1 cellular context compared by ENCODE assay signal in genomic region chr6:116060572-116061283, GRCh38.
TF ChIP-seq lines count a peak whose summit lies in the region.

FRK (minus strand) TSS chr6:116060891; CDS start chr6:116060311, 580 bp downstream.

TF ChIP-seq in HepG2, 621 proteins besides CTCF, POLR2A, EP300 and RAD21 (continued from another document and continues in another):
- no peak for TF ChIP-seq ZNF800 (CRISPR knock-in tag; IDR thresholded peaks at IDR 0.05)
- no peak for TF ChIP-seq ZBTB2 (CRISPR knock-in tag; IDR thresholded peaks at IDR 0.05; ENCODE audit: low read depth)
- TF ChIP-seq CCAR2 (optimal IDR thresholded peaks at IDR 0.05; ENCODE audit: low read depth, low read length) = peak; percentile 78
- no peak for TF ChIP-seq ZNF530 (CRISPR knock-in tag; IDR thresholded peaks at IDR 0.05; ENCODE audit: low read depth)
- no peak for TF ChIP-seq GABPA (IDR thresholded peaks at IDR 0.05; ENCODE audit: low read depth, low read length)
- peak; percentile 9; the same call in 1 of the 2 replicates for TF ChIP-seq GABPA (CRISPR knock-in tag; IDR thresholded peaks at IDR 0.05; ENCODE audit: low read depth)
- 0 out of 2 replicates have a peak, but pooled peaks have one; percentile 28 for TF ChIP-seq TBX2 (CRISPR knock-in tag; IDR thresholded peaks at IDR 0.05; ENCODE audit: borderline replicate concordance)
- no peak for TF ChIP-seq RFX5 (IDR thresholded peaks at IDR 0.05; ENCODE audit: low read depth, low read length)
- TF ChIP-seq ZNF263 (CRISPR knock-in tag; IDR thresholded peaks at IDR 0.05) = no peak
- TF ChIP-seq SMARCE1 (IDR thresholded peaks at IDR 0.05; ENCODE audit: borderline replicate concordance) = no peak
- peak; percentile 19; the same call in 1 of the 2 replicates for TF ChIP-seq AHDC1 (CRISPR knock-in tag; IDR thresholded peaks at IDR 0.05; ENCODE audit: borderline replicate concordance)
- no peak for TF ChIP-seq NCOA1 (CRISPR knock-in tag; IDR thresholded peaks at IDR 0.05)
- peak; percentile 56 for TF ChIP-seq PHF21A (CRISPR knock-in tag; IDR thresholded peaks at IDR 0.05)
- TF ChIP-seq U2AF1 (optimal IDR thresholded peaks at IDR 0.05; ENCODE audit: low read depth, low read length) = no peak
- no peak for TF ChIP-seq HNRNPLL (IDR thresholded peaks at IDR 0.05; ENCODE audit: low read depth, low read length, poor library complexity, severe bottlenecking)
- TF ChIP-seq ZNF12 (CRISPR knock-in tag; IDR thresholded peaks at IDR 0.05) = peak; percentile 29; the same call in 1 of the 2 replicates
- TF ChIP-seq MLXIP (CRISPR knock-in tag; IDR thresholded peaks at IDR 0.05; ENCODE audit: borderline replicate concordance) = no peak
- TF ChIP-seq PHF20 (CRISPR knock-in tag; IDR thresholded peaks at IDR 0.05) = no peak
- TF ChIP-seq ZNF232 (CRISPR knock-in tag; IDR thresholded peaks at IDR 0.05; ENCODE audit: borderline replicate concordance) = no peak
- peak; percentile 34; the same call in 1 of the 2 replicates for TF ChIP-seq ZFP91 (CRISPR knock-in tag; IDR thresholded peaks at IDR 0.05; ENCODE audit: borderline replicate concordance)
- peak; percentile 44; the same call in 1 of the 2 replicates for TF ChIP-seq HDAC1 (CRISPR knock-in tag; IDR thresholded peaks at IDR 0.05)
- peak; percentile 54 for TF ChIP-seq TEAD3 (CRISPR knock-in tag; optimal IDR thresholded peaks at IDR 0.05; ENCODE audit: borderline replicate concordance)
- TF ChIP-seq HOMEZ (CRISPR knock-in tag; IDR thresholded peaks at IDR 0.05; ENCODE audit: low read depth) = no peak
- no peak for TF ChIP-seq GRHL1 (CRISPR knock-in tag; conservative IDR thresholded peaks at IDR 0.05)
- peak; percentile 70; the same call in 1 of the 2 replicates for TF ChIP-seq ETV5 (CRISPR knock-in tag; IDR thresholded peaks at IDR 0.05; ENCODE audit: borderline replicate concordance)
- no peak for TF ChIP-seq XBP1 (CRISPR knock-in tag; IDR thresholded peaks at IDR 0.05)
- TF ChIP-seq MAX (IDR thresholded peaks at IDR 0.05) = peak; percentile 15; the same call in 1 of the 2 replicates
- no peak for TF ChIP-seq ZNF724P (CRISPR knock-in tag; IDR thresholded peaks at IDR 0.05; ENCODE audit: borderline replicate concordance)
- no peak for TF ChIP-seq PLRG1 (conservative IDR thresholded peaks at IDR 0.05)
- TF ChIP-seq THYN1 (CRISPR knock-in tag; IDR thresholded peaks at IDR 0.05; ENCODE audit: borderline replicate concordance, low read depth) = no peak
- TF ChIP-seq ZKSCAN1 (IDR thresholded peaks at IDR 0.05; ENCODE audit: low read length) = no peak
- TF ChIP-seq HNRNPUL1 (IDR thresholded peaks at IDR 0.05; ENCODE audit: low read depth, low read length) = no peak
- TF ChIP-seq DNMT3B (CRISPR knock-in tag; conservative IDR thresholded peaks at IDR 0.05) = no peak
- peak; percentile 30 for TF ChIP-seq ZEB1 (IDR thresholded peaks at IDR 0.05; ENCODE audit: insufficient replicate concordance, low read depth)
- 0 out of 2 replicates have a peak, but pooled peaks have one; percentile 26 for TF ChIP-seq E2F1 (CRISPR knock-in tag; IDR thresholded peaks at IDR 0.05)
- TF ChIP-seq ZNF431 (CRISPR knock-in tag; IDR thresholded peaks at IDR 0.05; ENCODE audit: borderline replicate concordance, low read depth) = no peak
- peak; percentile 43; the same call in 1 of the 2 replicates for TF ChIP-seq KMT2B (CRISPR knock-in tag; IDR thresholded peaks at IDR 0.05)
- TF ChIP-seq PRDM4 (CRISPR knock-in tag; IDR thresholded peaks at IDR 0.05; ENCODE audit: borderline replicate concordance) = no peak
